1 cellular context compared by ENCODE assay signal in the genomic region with DNA sequence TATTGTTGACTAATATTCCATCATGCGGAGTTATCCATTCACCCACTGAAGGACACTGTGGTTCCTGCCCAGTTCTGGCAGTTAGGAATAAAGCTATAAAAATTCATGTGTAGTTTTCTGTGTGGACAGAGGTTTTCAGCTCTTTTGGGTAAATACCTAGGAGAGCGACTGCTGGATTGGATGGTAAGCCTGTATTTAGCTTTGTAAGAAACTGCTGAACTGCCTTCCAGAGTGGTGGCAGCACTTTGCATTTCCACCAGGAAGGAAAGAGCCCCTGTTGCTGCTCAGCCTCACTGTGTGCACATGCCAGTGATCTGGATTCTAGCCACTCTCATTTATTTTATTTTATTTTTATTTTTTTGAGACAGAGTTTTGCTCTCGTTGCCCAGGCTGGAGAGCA.
TF ChIP-seq lines count a peak whose summit lies in the region.

No MANE protein-coding gene starts in this region.

TF ChIP-seq in GM23338, 12 proteins besides CTCF, POLR2A, EP300 and RAD21 (continued from another document):
- TF ChIP-seq ETS1 (IDR thresholded peaks at IDR 0.05) (no peak), NANOG (IDR thresholded peaks at IDR 0.05; ENCODE audit: borderline replicate concordance) (no peak), REST (IDR thresholded peaks at IDR 0.05; ENCODE audit: unreplicated experiment) (no peak), STAT1 (IDR thresholded peaks at IDR 0.05; ENCODE audit: unreplicated experiment) (no peak), EZH2 (IDR thresholded peaks at IDR 0.05; ENCODE audit: low read depth, unreplicated experiment) (no peak), ZNF114 (CRISPR knock-in tag; IDR thresholded peaks at IDR 0.05) (no peak), POLR2AphosphoS5 (IDR thresholded peaks at IDR 0.05; ENCODE audit: low read depth) (no peak)
